Comparison of ENCODE assay signal across 13 cellular contexts in genomic region chr10:112379635-112380296, GRCh38. TPM values are rescaled to one million over a fixed set of nuclear protein-coding genes. Genes with fewer than 3 reads are reported as not detected.
DNase-seq lines count a peak whose midpoint lies in the region; ATAC-seq and TF ChIP-seq lines count a peak whose summit lies in the region.
"Had no signal": no experiment of that assay in that cellular context is flagged by ENCODE, and none has a peak within 500 bp of the region (broad histone marks: within the 10 kb centered on the region; RNA-seq: fewer than 3 reads in every experiment).

No MANE protein-coding gene starts in this region.

- H3K4me1 ChIP-seq in PC-3 (ENCODE audit: insufficient read depth, low read length) (peaks cover 33% of the 10 kb centered on the region), left ventricle myocardium inferior (peaks cover 37% of the 10 kb centered on the region)

- DNase-seq in ELR (ENCODE audit: low read depth) = peak; percentile 96
- DNase-seq in PC-3 = peak; percentile 55
- peak; percentile 9 for DNase-seq in fibroblast of the aortic adventitia (ENCODE audit: low read depth)
- peak; percentile 25 for DNase-seq in stimulated activated CD8-positive, alpha-beta memory T cell treated with anti-CD3 and anti-CD28 coated beads, Interleukin-4, amount 100 ng/mL, for 48 hours
- no peak for DNase-seq in left ventricle myocardium inferior
- DNase-seq in H4 (ENCODE audit: low spot score) = no peak
- DNase-seq: amniotic stem cell; effector CD4-positive, alpha-beta T cell; kidney; NCI-H1930; NCI-H82; substantia nigra had no signal

- H3K36me3 ChIP-seq in PC-3 (ENCODE audit: low read depth, low read length) = no peaks in the 10 kb centered on the region
- H3K36me3 ChIP-seq in left ventricle myocardium inferior = no peaks in the 10 kb centered on the region

- H3K27me3 ChIP-seq in PC-3 (ENCODE audit: low read length) (no peaks in the 10 kb centered on the region), left ventricle myocardium inferior (ENCODE audit: low read depth) (no peaks in the 10 kb centered on the region)

- H3K27ac ChIP-seq in PC-3 (ENCODE audit: low read length) = no peak overlapping the region
- no peak overlapping the region for H3K27ac ChIP-seq in left ventricle myocardium inferior (replicated peaks)

- ATAC-seq in PC-3 (peak; percentile 36), HG03571 (IDR thresholded peaks at IDR 0.05; ENCODE audit: unreplicated experiment) (no peak)

- BruUV-seq in PC-3 (replicated peaks; lab: Mats Ljungman, UMichigan) = no TSS peak

- no peak overlapping the region for H3K4me3 ChIP-seq in PC-3 (ENCODE audit: low read length)
- H3K4me3 ChIP-seq in fibroblast of the aortic adventitia (ENCODE audit: low read depth, low read length) = no peak overlapping the region
- H3K4me3 ChIP-seq in left ventricle myocardium inferior = no peak overlapping the region

- POLR2A ChIA-PET in PC-3 (lab: Charles Lee; ENCODE audit: unreplicated experiment) = no interaction called here

- no peak for TF ChIP-seq CTCF in PC-3 (conservative IDR thresholded peaks at IDR 0.05; ENCODE audit: low read depth, low read length)
- TF ChIP-seq CTCF in fibroblast of the aortic adventitia (IDR thresholded peaks at IDR 0.05; ENCODE audit: insufficient read depth, low read length) = no peak
- TF ChIP-seq CTCF in left ventricle myocardium inferior (IDR thresholded peaks at IDR 0.05; ENCODE audit: borderline replicate concordance) = no peak

- intact Hi-C loops in PC-3 (cut with micrococcal nuclease) (no loop called here), left ventricle myocardium inferior (cut with micrococcal nuclease) (no loop called here)

- no peak overlapping the region for H2AFZ ChIP-seq in PC-3 (ENCODE audit: low read length)

- no peak overlapping the region for H3K9ac ChIP-seq in PC-3 (ENCODE audit: low read length)

- CTCF ChIA-PET in PC-3 (lab: Charles Lee) = no interaction called here

- H3K4me2 ChIP-seq in PC-3 (ENCODE audit: low read length) = no peak overlapping the region

- H3K9me2 ChIP-seq in PC-3 (replicated peaks; ENCODE audit: low read length) = no peaks in the 10 kb centered on the region

- no peaks in the 10 kb centered on the region for H3K79me2 ChIP-seq in PC-3 (ENCODE audit: low read length)

- H4K20me1 ChIP-seq in PC-3 (ENCODE audit: low read length) = no peaks in the 10 kb centered on the region

- no peaks in the 10 kb centered on the region for H3F3A ChIP-seq in PC-3 (ENCODE audit: low read length, unreplicated experiment)

- H3K9me3 ChIP-seq in PC-3 (ENCODE audit: low read length) (no peaks in the 10 kb centered on the region), left ventricle myocardium inferior (replicated peaks) (no peaks in the 10 kb centered on the region)

RNA-seq across cellular contexts. Expression of gene ACSL5, which starts 5.8 kb away (rescaled TPM):
- 1.4 TPM in 1 of 2 replicates, not detected in the other for total RNA-seq in PC-3 (2014; rRNA removed)
- total RNA-seq in fibroblast of the aortic adventitia (ENCODE audit: low replicate concordance) = 2.6 and 15.1 TPM in 2 replicates
- total RNA-seq in left ventricle myocardium inferior = 5.6 TPM
- total RNA-seq in H4 (2014; rRNA removed; shearing (Covaris generic)) = 13.5 and 13.7 TPM in 2 replicates

Comparison
In these comparisons a context has a peak if more than half of its experiments do, and no peak if none do; other contexts are left out.
1. DNase-seq: peak in ELR (single experiment), PC-3 (single experiment), fibroblast of the aortic adventitia (single experiment) and stimulated activated CD8-positive, alpha-beta memory T cell treated with anti-CD3 and anti-CD28 coated beads, Interleukin-4, amount 100 ng/mL, for 48 hours (single experiment); none in left ventricle myocardium inferior (single experiment) and H4 (single experiment).